ENCODE assay signal across 37 cellular contexts in the genomic region with DNA sequence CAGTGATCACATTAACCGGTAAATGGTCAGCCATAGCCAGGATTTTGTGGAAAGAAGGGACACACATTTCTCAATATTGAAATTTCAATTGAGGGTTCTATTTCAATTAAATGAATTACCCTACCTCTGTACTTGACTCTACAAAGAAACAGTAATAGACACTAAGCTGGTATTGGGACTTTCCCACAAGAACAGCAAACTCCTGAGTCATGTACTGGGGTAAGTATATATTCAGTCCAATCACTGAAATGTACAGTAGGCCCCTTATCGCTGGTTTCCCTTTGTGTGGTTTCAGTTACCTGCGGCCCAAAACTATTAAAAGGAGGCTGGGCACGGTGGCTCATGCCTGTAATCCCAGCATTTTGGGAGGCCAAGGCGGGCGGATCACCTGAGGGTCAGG. TPM values are rescaled to one million over a fixed set of nuclear protein-coding genes. Genes with fewer than 3 reads are reported as not detected.
"Had no signal": no experiment of that assay in that cellular context is flagged by ENCODE, and none has a peak within 500 bp of the region (broad histone marks: within the 10 kb centered on the region; RNA-seq: fewer than 3 reads in every experiment).

No MANE protein-coding gene starts in this region.

- H3K36me3 Mint-ChIP-seq: natural killer cell treated with Interleukin-12 subunit alpha and Interleukin-12 subunit beta and Interleukin-15 and Interleukin-18, amount 100 ng/mL, for 72 hours had no signal

- H3K4me1 Mint-ChIP-seq: memory B cell; mesothelial cell of epicardium; naive B cell; neural crest cell; stimulated activated naive CD8-positive, alpha-beta T cell treated with anti-CD3 and anti-CD28 coated beads, Interleukin-15, amount 100 ng/mL, for 72 hours had no signal

- ATAC-seq: esophagus mucosa; gastroesophageal sphincter; heart left ventricle; left colon; lower lobe of right lung; mucosa of descending colon; natural killer cell treated with Interleukin-12 subunit alpha and Interleukin-12 subunit beta and Interleukin-15 and Interleukin-18, amount 100 ng/mL, for 72 hours; sciatic nerve; stimulated activated naive CD8-positive, alpha-beta T cell treated with anti-CD3 and anti-CD28 coated beads, Interleukin-15, amount 100 ng/mL, for 72 hours had no signal

- H3K27me3 ChIP-seq: dorsolateral prefrontal cortex, gastroesophageal sphincter, heart left ventricle, hepatocyte, neutrophil, right atrium auricular region, suprapubic skin, vagina had no signal

- H3K27ac Mint-ChIP-seq: memory B cell; mesothelial cell of epicardium; naive B cell; natural killer cell treated with Interleukin-12 subunit alpha and Interleukin-12 subunit beta and Interleukin-15 and Interleukin-18, amount 100 ng/mL, for 72 hours; progenitor cell of endocrine pancreas; stimulated activated naive CD8-positive, alpha-beta T cell treated with anti-CD3 and anti-CD28 coated beads, Interleukin-15, amount 100 ng/mL, for 72 hours had no signal

- H3K27me3 Mint-ChIP-seq: memory B cell; naive B cell; natural killer cell treated with Interleukin-12 subunit alpha and Interleukin-12 subunit beta and Interleukin-15 and Interleukin-18, amount 100 ng/mL, for 72 hours; progenitor cell of endocrine pancreas; stimulated activated naive CD8-positive, alpha-beta T cell treated with anti-CD3 and anti-CD28 coated beads, Interleukin-15, amount 100 ng/mL, for 72 hours had no signal

- H3K9me3 Mint-ChIP-seq: memory B cell; mesothelial cell of epicardium; natural killer cell treated with Interleukin-12 subunit alpha and Interleukin-12 subunit beta and Interleukin-15 and Interleukin-18, amount 100 ng/mL, for 72 hours; neural crest cell; stimulated activated naive CD8-positive, alpha-beta T cell treated with anti-CD3 and anti-CD28 coated beads, Interleukin-15, amount 100 ng/mL, for 72 hours had no signal

- H3K4me1 ChIP-seq: gastroesophageal sphincter, heart left ventricle, left ventricle myocardium inferior, lower lobe of right lung, parathyroid adenoma, right atrium auricular region, suprapubic skin, vagina had no signal

- DNase-seq: cortex of kidney; dorsolateral prefrontal cortex; effector CD4-positive, alpha-beta T cell; foreskin fibroblast; heart left ventricle; left colon; left ventricle myocardium inferior; lower lobe of right lung; mucosa of descending colon; naive B cell; stimulated activated CD4-positive, alpha-beta T cell treated with anti-CD3 and anti-CD28 coated beads, Interleukin-12 subunit alpha, Interleukin-12 subunit beta, amount 100 ng/mL, for 4 hours; stimulated activated CD4-positive, alpha-beta T cell treated with anti-CD3 and anti-CD28 coated beads, Interleukin-1b, Interleukin-23, amount 100 ng/mL, for 48 hours; stimulated activated CD4-positive, alpha-beta T cell treated with anti-CD3 and anti-CD28 coated beads, Interleukin-4, amount 100 ng/mL, for 1 hour; stimulated activated CD8-positive, alpha-beta memory T cell treated with anti-CD3 and anti-CD28 coated beads, Interleukin-4, amount 100 ng/mL, for 48 hours; stimulated activated naive CD4-positive, alpha-beta T cell; stimulated activated naive CD8-positive, alpha-beta T cell treated with anti-CD3 and anti-CD28 coated beads, Interleukin-15, amount 100 ng/mL, for 72 hours; trophoblast cell had no signal

- H2AFZ ChIP-seq: hepatocyte, parathyroid adenoma had no signal

- H3K9me3 ChIP-seq: gastroesophageal sphincter, left ventricle myocardium inferior, lower lobe of right lung, neutrophil, right atrium auricular region, suprapubic skin, vagina had no signal

- H3K9ac ChIP-seq: parathyroid adenoma had no signal

- H3K27ac ChIP-seq: dorsolateral prefrontal cortex, epithelial cell of prostate, gastroesophageal sphincter, heart left ventricle, hepatocyte, left ventricle myocardium inferior, lower lobe of right lung, neutrophil, parathyroid adenoma, right atrium auricular region, suprapubic skin, vagina had no signal

- H3K4me2 ChIP-seq: hepatocyte, smooth muscle cell had no signal

- H3K4me3 ChIP-seq: dorsolateral prefrontal cortex, gastroesophageal sphincter, heart left ventricle, hepatocyte, left ventricle myocardium inferior, lower lobe of right lung, mucosa of descending colon, right atrium auricular region, smooth muscle cell, suprapubic skin, vagina had no signal

- H3K4me3 Mint-ChIP-seq: memory B cell; mesothelial cell of epicardium; naive B cell; natural killer cell treated with Interleukin-12 subunit alpha and Interleukin-12 subunit beta and Interleukin-15 and Interleukin-18, amount 100 ng/mL, for 72 hours; neural crest cell; stimulated activated naive CD8-positive, alpha-beta T cell treated with anti-CD3 and anti-CD28 coated beads, Interleukin-15, amount 100 ng/mL, for 72 hours had no signal

RNA-seq across cellular contexts. Expression of a gene that starts 17.6 kb away (rescaled TPM):
- total RNA-seq: esophagus mucosa; hepatocyte; kidney epithelial cell; left colon; mesothelial cell of epicardium; mucosa of descending colon; natural killer cell treated with Interleukin-12 subunit alpha and Interleukin-12 subunit beta and Interleukin-15 and Interleukin-18, amount 100 ng/mL, for 72 hours; neural crest cell; omental fat pad; progenitor cell of endocrine pancreas; sciatic nerve; smooth muscle cell; suprapubic skin; ureter; vagina had no signal
- polyA plus RNA-seq: thymus had no signal
